ENCODE assay signal across 2 cellular contexts in genomic region chr22:42607641-42608040, GRCh38. TPM values are rescaled to one million over a fixed set of nuclear protein-coding genes. Genes with fewer than 3 reads are reported as not detected.
"Had no signal": no experiment of that assay in that cellular context is flagged by ENCODE, and none has a peak within 500 bp of the region (broad histone marks: within the 10 kb centered on the region; RNA-seq: fewer than 3 reads in every experiment).

No MANE protein-coding gene starts in this region.

RNA-seq across cellular contexts. Expression of gene ATP5MGL, which starts 32.8 kb away (rescaled TPM):
- total RNA-seq: prostate gland, right atrium auricular region had no signal
